Comparison of ENCODE assay signal across 16 cellular contexts in the genomic region with DNA sequence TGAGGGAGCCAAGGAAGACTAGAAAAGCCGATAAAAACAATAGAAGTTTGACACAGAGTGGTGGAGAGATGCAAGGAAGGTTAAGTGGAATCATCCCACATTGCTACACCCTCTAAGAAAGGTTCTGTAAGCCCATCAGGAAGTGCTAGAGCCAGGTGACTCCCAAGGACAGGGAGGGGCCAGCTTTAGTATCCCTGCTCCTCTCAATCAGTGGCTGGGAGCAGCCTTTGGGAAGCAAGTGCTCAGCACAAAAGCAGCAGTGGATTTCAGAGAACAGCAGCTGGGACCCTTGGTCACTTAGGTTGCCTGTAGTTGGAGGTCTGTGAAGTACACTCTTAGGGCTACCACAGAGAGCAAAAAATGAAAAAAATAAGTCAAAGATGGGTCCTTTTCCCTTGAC.
"Had no signal": no experiment of that assay in that cellular context is flagged by ENCODE, and none has a peak within 500 bp of the region (broad histone marks: within the 10 kb centered on the region; RNA-seq: fewer than 3 reads in every experiment).

No MANE protein-coding gene starts in this region.

- H3K4me1 Mint-ChIP-seq: nephron had no signal

- H3K36me3 ChIP-seq: adrenal gland, left ventricle myocardium inferior had no signal

- H3K27me3 Mint-ChIP-seq: activated B cell treated with CpG ODN at 0.5 μM for 24 hours; activated CD4-positive, alpha-beta T cell treated with anti-CD3 and anti-CD28 coated beads, Interleukin-2, amount 10 ng/mL, durations not matched to agents 24 days and 14 days; activated T-helper 17 cell treated with anti-CD3 and anti-CD28 coated beads, Interleukin-2, amount 50 U/mL, for 72 hours; central memory CD8-positive, alpha-beta T cell; effector memory CD8-positive, alpha-beta T cell; memory B cell; T-helper 17 cell had no signal

- H3K27me3 ChIP-seq: adrenal gland, upper lobe of left lung had no signal

- H3K27ac ChIP-seq: adrenal gland, left ventricle myocardium inferior, upper lobe of left lung had no signal

- H3K9me3 ChIP-seq: adrenal gland, upper lobe of left lung had no signal

- H3K27ac Mint-ChIP-seq: activated B cell treated with CpG ODN at 0.5 μM for 24 hours; activated CD4-positive, alpha-beta T cell treated with anti-CD3 and anti-CD28 coated beads, Interleukin-2, amount 10 ng/mL, durations not matched to agents 24 days and 14 days; activated naive CD4-positive, alpha-beta T cell treated with anti-CD3 and anti-CD28 coated beads for 36 hours; activated T-helper 17 cell treated with anti-CD3 and anti-CD28 coated beads, Interleukin-2, amount 50 U/mL, for 72 hours; effector memory CD8-positive, alpha-beta T cell; memory B cell; nephron; T-helper 17 cell had no signal

- ATAC-seq: activated T-helper 17 cell treated with anti-CD3 and anti-CD28 coated beads, Interleukin-2, amount 50 U/mL, for 72 hours; effector memory CD8-positive, alpha-beta T cell; stimulated activated naive CD8-positive, alpha-beta T cell treated with anti-CD3 and anti-CD28 coated beads, Interleukin-15, Interleukin-2, amounts not matched to agents 100 U/mL and 50 U/mL, for 24 hours; T-helper 17 cell had no signal

- H3K4me1 ChIP-seq: left ventricle myocardium inferior, upper lobe of left lung had no signal

- H3K4me3 ChIP-seq: adrenal gland, left ventricle myocardium inferior, upper lobe of left lung had no signal

- H3K4me3 Mint-ChIP-seq: activated B cell treated with CpG ODN at 0.5 μM for 24 hours; activated CD4-positive, alpha-beta T cell treated with anti-CD3 and anti-CD28 coated beads, Interleukin-2, amount 10 ng/mL, durations not matched to agents 24 days and 14 days; activated naive CD4-positive, alpha-beta T cell treated with anti-CD3 and anti-CD28 coated beads for 36 hours; activated T-helper 17 cell treated with anti-CD3 and anti-CD28 coated beads, Interleukin-2, amount 50 U/mL, for 72 hours; central memory CD8-positive, alpha-beta T cell; effector memory CD8-positive, alpha-beta T cell; memory B cell; nephron; T-helper 17 cell had no signal

- DNase-seq: activated B cell treated with CpG ODN at 0.5 μM for 24 hours; activated CD4-positive, alpha-beta T cell treated with anti-CD3 and anti-CD28 coated beads, Interleukin-2, amount 10 ng/mL, durations not matched to agents 24 days and 14 days; activated CD8-positive, alpha-beta memory T cell treated with anti-CD3 and anti-CD28 coated beads for 24 hours; activated naive CD4-positive, alpha-beta T cell treated with anti-CD3 and anti-CD28 coated beads for 36 hours; adrenal gland; effector memory CD8-positive, alpha-beta T cell; hippocampal formation; left ventricle myocardium inferior; stimulated activated CD4-positive, alpha-beta T cell treated with anti-CD3 and anti-CD28 coated beads, Interleukin-2, amount 100 ng/mL, for 48 hours; stimulated activated naive CD8-positive, alpha-beta T cell treated with anti-CD3 and anti-CD28 coated beads, Interleukin-15, Interleukin-2, amounts not matched to agents 100 U/mL and 50 U/mL, for 24 hours; T-helper 17 cell; upper lobe of left lung had no signal
